In genomic region chrX:38806054-38806389, GRCh38 we compare ENCODE assay signal across 8 cellular contexts. TPM values are rescaled to one million over a fixed set of nuclear protein-coding genes. Genes with fewer than 3 reads are reported as not detected.
DNase-seq lines count a peak whose midpoint lies in the region; ATAC-seq and TF ChIP-seq lines count a peak whose summit lies in the region.

No MANE protein-coding gene starts in this region.

- H3K27me3 ChIP-seq in mesendoderm (ENCODE audit: insufficient read depth, low read length, poor library complexity) (no peaks in the 10 kb centered on the region), uterus (no peaks in the 10 kb centered on the region)

- no peaks in the 10 kb centered on the region for H3K79me1 ChIP-seq in mesendoderm (ENCODE audit: low read length)

- no TSS peak for BruUV-seq in MCF 10A (replicated peaks; lab: Mats Ljungman, UMichigan)

- POLR2A ChIA-PET in MCF 10A (lab: Yijun Ruan, JAX), result interaction anchor here (0.5 to 2.2 kb wide), 9 partner anchors 11 to 949 kb away, joined by 3 to 7 read pairs (median 3); no protein-coding TSS in a partner anchor

- H2BK5ac ChIP-seq in mesendoderm (ENCODE audit: low read length), result no peak overlapping the region

- no peak for ATAC-seq in HG02642 (IDR thresholded peaks at IDR 0.05; ENCODE audit: poor library complexity, unreplicated experiment)

- no peak overlapping the region for H4K5ac ChIP-seq in mesendoderm (ENCODE audit: low read length)

- peak overlapping the region; percentile 83 for H3K4me3 Mint-ChIP-seq in MCF 10A (ENCODE audit: unreplicated experiment)

- no peaks in the 10 kb centered on the region for H3K9me3 Mint-ChIP-seq in MCF 10A (ENCODE audit: unreplicated experiment)

- peak; percentile 10 to 59 for DNase-seq in NCI-H524 (lab: John Stamatoyannopoulos, UW)
- no peak for DNase-seq in NCI-H524 treated with DMSO at 0.1 percent for 48 hours (lab: John Stamatoyannopoulos, UW)
- peak; percentile 55 for DNase-seq in NCI-H1105 (lab: John Stamatoyannopoulos, UW)
- DNase-seq in MCF 10A (ENCODE audit: unreplicated experiment), result peak; percentile 62
- no peak for DNase-seq in mesendoderm
- no peak for DNase-seq in uterus
- no peak for DNase-seq in retina

- intact Hi-C loops in MCF 10A (cut with micrococcal nuclease), result no loop called here
- intact Hi-C loops in uterus (cut with DNase I; ENCODE audit: low total_unique reads), result no loop called here

- CTCF ChIA-PET in MCF 10A (lab: Yijun Ruan, JAX), result interaction anchor here (0.9 to 1.4 kb wide), 4 partner anchors 38 to 180 kb away, joined by 3 to 6 read pairs (median 4); no protein-coding TSS in a partner anchor

- H3K18ac ChIP-seq in mesendoderm (ENCODE audit: low read length), result peak overlapping the region; percentile 71

- H3K56ac ChIP-seq in mesendoderm (ENCODE audit: low read length), result peak overlapping the region; percentile 98

- H3K79me2 ChIP-seq in mesendoderm (ENCODE audit: control insufficient read depth, insufficient read depth, low read length), result peaks cover 28% of the 10 kb centered on the region

- peak overlapping the region; percentile 17 for H3K4ac ChIP-seq in mesendoderm (ENCODE audit: low read depth, low read length)

- H3K27ac ChIP-seq in mesendoderm (ENCODE audit: low read depth, low read length) (peak overlapping the region; percentile 85), uterus (peak overlapping the region; percentile 87)

- peaks cover 25% of the 10 kb centered on the region for H3K36me3 Mint-ChIP-seq in MCF 10A (ENCODE audit: insufficient read depth, unreplicated experiment)

- H3K4me3 ChIP-seq in mesendoderm (ENCODE audit: low read length) (peak overlapping the region; percentile 87), uterus (peak overlapping the region; percentile 53 to 58)

- H4K8ac ChIP-seq in mesendoderm (ENCODE audit: low read depth, low read length), result no peak overlapping the region

- TF ChIP-seq CTCF in MCF 10A (IDR thresholded peaks at IDR 0.05; ENCODE audit: unreplicated experiment), result no peak
- no peak for TF ChIP-seq CTCF in uterus (IDR thresholded peaks at IDR 0.05)

- H3K9ac ChIP-seq in mesendoderm (ENCODE audit: low read length), result peak overlapping the region; percentile 99

- H3K4me1 Mint-ChIP-seq in MCF 10A (ENCODE audit: insufficient read depth, unreplicated experiment), result no peaks in the 10 kb centered on the region

- no peak overlapping the region for H2AK5ac ChIP-seq in mesendoderm (ENCODE audit: low read length)

- no peaks in the 10 kb centered on the region for H3K9me3 ChIP-seq in uterus

- H3K4me2 ChIP-seq in mesendoderm (ENCODE audit: low read length), result no peak overlapping the region

- H2BK15ac ChIP-seq in mesendoderm (replicated peaks; ENCODE audit: low read depth), result no peak overlapping the region

- no peak for TF ChIP-seq POLR2A in uterus (IDR thresholded peaks at IDR 0.05)

- H3K23ac ChIP-seq in mesendoderm (ENCODE audit: low read length), result no peak overlapping the region

- no peaks in the 10 kb centered on the region for H3K27me3 Mint-ChIP-seq in MCF 10A (ENCODE audit: insufficient read depth, unreplicated experiment)

- H3K27ac Mint-ChIP-seq in MCF 10A (ENCODE audit: low read depth, unreplicated experiment), result peak overlapping the region; percentile 93

- H3K4me1 ChIP-seq in mesendoderm (ENCODE audit: control insufficient read depth, low read depth, low read length), result no peaks in the 10 kb centered on the region
- H3K4me1 ChIP-seq in uterus, result peaks cover 0 to 4% of the 10 kb centered on the region in 2 donors

- H2BK120ac ChIP-seq in mesendoderm (ENCODE audit: low read depth, low read length), result no peak overlapping the region

- no CpG with 5 or more reads among the region's 10 CpGs for WGBS in mesendoderm (ENCODE audit: extremely low coverage, insufficient coverage, low lambda C conversion rate)

- no peaks in the 10 kb centered on the region for H3K36me3 ChIP-seq in mesendoderm (ENCODE audit: control insufficient read depth, insufficient read depth, low read length)
- H3K36me3 ChIP-seq in uterus, result no peaks in the 10 kb centered on the region

RNA-seq across cellular contexts. Expression of gene MID1IP1, which starts 4.8 kb away (rescaled TPM):
- total RNA-seq in MCF 10A (2022) (52.4 and 52.9 TPM in 2 replicates), uterus (10 to 100 TPM; 13.1 to 39.4 (median 27.9) TPM)
- polyA plus RNA-seq in mesendoderm (2013, experiment 1 of 2), result 101 TPM
- 98.0 TPM for polyA plus RNA-seq in mesendoderm (2013, experiment 2 of 2)

Comparison
In these comparisons a context has a peak if more than half of its experiments do, and no peak if none do; other contexts are left out.
1. DNase-seq: peak in NCI-H524 (2 of 2), NCI-H1105 (single experiment) and MCF 10A (single experiment); none in NCI-H524 treated with DMSO at 0.1 percent for 48 hours (single experiment), mesendoderm (single experiment), uterus (0 of 2) and retina (single experiment).